13 cellular contexts compared by ENCODE assay signal in the genomic region with DNA sequence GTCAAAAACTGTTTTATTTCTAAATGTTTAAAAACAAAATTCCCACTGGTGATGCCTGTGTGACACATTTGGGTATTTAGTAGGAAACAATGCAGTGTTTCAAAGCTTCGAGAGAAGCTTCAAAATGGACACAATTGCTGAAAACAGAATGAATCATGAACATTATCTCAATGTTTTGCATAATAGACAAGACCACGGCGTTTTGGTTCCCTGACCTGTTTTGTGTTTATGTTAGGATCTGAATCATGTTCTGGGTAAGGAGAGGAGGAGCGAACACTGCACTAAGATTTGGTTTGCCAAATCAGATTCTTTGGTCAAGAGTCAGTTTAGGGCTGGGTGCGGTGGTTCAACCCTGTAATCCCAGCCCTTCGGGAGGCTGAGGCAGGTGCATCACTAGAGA. TPM values are rescaled to one million over a fixed set of nuclear protein-coding genes. Genes with fewer than 3 reads are reported as not detected.
A peak's percentile ranks its signal among the peaks of the same experiment; 100 is the strongest.
DNase-seq lines count a peak whose midpoint lies in the region; ATAC-seq, FAIRE-seq and TF ChIP-seq lines count a peak whose summit lies in the region.
"Had no signal": no experiment of that assay in that cellular context is flagged by ENCODE, and none has a peak within 500 bp of the region (broad histone marks: within the 10 kb centered on the region; RNA-seq: fewer than 3 reads in every experiment).

No MANE protein-coding gene starts in this region.

- dilution Hi-C loops in endothelial cell of umbilical vein (cut with MboI; ENCODE audit: extremely low pct_ligation_motif_present, low sequenced_read_pairs): no loop called here

- POLR2A ChIA-PET in PC-3 (lab: Charles Lee; ENCODE audit: unreplicated experiment): no interaction called here
- POLR2A ChIA-PET in endothelial cell of umbilical vein (lab: Charles Lee): no interaction called here

- DNase-seq in AG08396 (ENCODE audit: low spot score) (peak; percentile 49), PC-3 (peak; percentile 70), endothelial cell of umbilical vein (ENCODE audit: low read depth, low spot score) (peak; percentile 80), midbrain (lab: John Stamatoyannopoulos, UW) (peak; percentile 56), right atrium auricular region (ENCODE audit: low spot score) (no peak), NCI-H345 (lab: John Stamatoyannopoulos, UW) (no peak)
- DNase-seq in stimulated activated CD4-positive, alpha-beta T cell treated with anti-CD3 and anti-CD28 coated beads, Interleukin-4, amount 100 ng/mL, for 24 hours: no peak
- DNase-seq: NCI-H1092, occipital lobe, spleen, WERI-Rb-1 had no signal

- no peaks in the 10 kb centered on the region for H3K27me3 ChIP-seq in PC-3 (ENCODE audit: low read length)
- H3K27me3 ChIP-seq in endothelial cell of umbilical vein (ENCODE audit: control insufficient read depth in 2 of 2, insufficient read depth in 2 of 2, low read length in 2 of 2): no peaks in the 10 kb centered on the region
- H3K27me3 ChIP-seq in right atrium auricular region: no peaks in the 10 kb centered on the region
- H3K27me3 ChIP-seq: spleen had no signal

- H3K4me2 ChIP-seq in PC-3 (ENCODE audit: low read length) (peak overlapping the region; percentile 45), endothelial cell of umbilical vein (ENCODE audit: insufficient read depth, low read length) (peak overlapping the region; percentile 20)

- no peaks in the 10 kb centered on the region for H3K9me1 ChIP-seq in endothelial cell of umbilical vein (replicated peaks; ENCODE audit: control insufficient read depth, extremely low read depth, insufficient read depth, low read length)

- H2AFZ ChIP-seq in PC-3 (ENCODE audit: low read length) (no peak overlapping the region), endothelial cell of umbilical vein (ENCODE audit: low read depth, low read length) (peak overlapping the region; percentile 63)

- peak; percentile 48 for ATAC-seq in PC-3
- ATAC-seq in HG02610 (IDR thresholded peaks at IDR 0.05; ENCODE audit: unreplicated experiment): no peak

- intact Hi-C loops in PC-3 (cut with micrococcal nuclease): no loop called here
- intact Hi-C loops in endothelial cell of umbilical vein (cut with micrococcal nuclease): loop anchor here (5.0 kb wide), 1 partner anchor 42 kb away; a partner anchor contains a TSS

- H3K9me2 ChIP-seq in PC-3 (replicated peaks; ENCODE audit: low read length): no peaks in the 10 kb centered on the region

- H3K9ac ChIP-seq in PC-3 (ENCODE audit: low read length) (no peak overlapping the region), endothelial cell of umbilical vein (replicated peaks; ENCODE audit: extremely low read depth, insufficient read depth, low read length) (peak overlapping the region; percentile 26)

- no TSS peak for BruUV-seq in PC-3 (replicated peaks; lab: Mats Ljungman, UMichigan)
- no TSS peak for BruUV-seq in endothelial cell of umbilical vein (replicated peaks; lab: Mats Ljungman, UMichigan)

- no peak for TF ChIP-seq POLR2A in endothelial cell of umbilical vein (IDR thresholded peaks at IDR 0.05; ENCODE audit: low read depth, low read length)

- H3K36me3 ChIP-seq in PC-3 (ENCODE audit: low read depth, low read length) (no peaks in the 10 kb centered on the region), endothelial cell of umbilical vein (ENCODE audit: control insufficient read depth in 2 of 2, extremely low read depth in 1 of 2, insufficient read depth in 2 of 2, low read length in 2 of 2) (no peaks in the 10 kb centered on the region), right atrium auricular region (peaks cover 18% of the 10 kb centered on the region)

- H3K9me3 ChIP-seq in PC-3 (ENCODE audit: low read length): no peaks in the 10 kb centered on the region
- H3K9me3 ChIP-seq in endothelial cell of umbilical vein (replicated peaks; ENCODE audit: control insufficient read depth, insufficient read depth, low read length): no peaks in the 10 kb centered on the region
- H3K9me3 ChIP-seq in right atrium auricular region: no peaks in the 10 kb centered on the region
- H3K9me3 ChIP-seq: spleen, thoracic aorta had no signal

- H3F3A ChIP-seq in PC-3 (ENCODE audit: low read length, unreplicated experiment): no peaks in the 10 kb centered on the region

- peak; percentile 93 for FAIRE-seq in endothelial cell of umbilical vein (lab: Jason Lieb, UNC)

- no peak overlapping the region for H3K27ac ChIP-seq in PC-3 (ENCODE audit: low read length)
- peak overlapping the region; percentile 65 for H3K27ac ChIP-seq in endothelial cell of umbilical vein (ENCODE audit: insufficient read depth, low read depth, low read length)
- H3K27ac ChIP-seq in right atrium auricular region: no peak overlapping the region
- H3K27ac ChIP-seq: spleen, thoracic aorta, WERI-Rb-1 had no signal

- H3K4me1 ChIP-seq in PC-3 (ENCODE audit: insufficient read depth, low read length): peaks cover 13% of the 10 kb centered on the region; the same call in 1 of the 2 replicates
- H3K4me1 ChIP-seq in endothelial cell of umbilical vein (ENCODE audit: control insufficient read depth, extremely low read depth, insufficient read depth, low read length): peaks cover 18% of the 10 kb centered on the region
- H3K4me1 ChIP-seq in right atrium auricular region: no peaks in the 10 kb centered on the region
- H3K4me1 ChIP-seq: spleen had no signal

- TF ChIP-seq CTCF in PC-3 (conservative IDR thresholded peaks at IDR 0.05; ENCODE audit: low read depth, low read length) (no peak), endothelial cell of umbilical vein (IDR thresholded peaks at IDR 0.05; ENCODE audit: extremely low read depth in 1 of 2, insufficient read depth in 1 of 2, low read depth in 1 of 2, low read length in 2 of 2) (no peak), right atrium auricular region (IDR thresholded peaks at IDR 0.05) (no peak)

- CTCF ChIA-PET in PC-3 (lab: Charles Lee): no interaction called here
- CTCF ChIA-PET in endothelial cell of umbilical vein (lab: Charles Lee): interaction anchor here (1.2 to 1.6 kb wide), 3 partner anchors 11 to 316 kb away, joined by 3 to 4 read pairs (median 3); no protein-coding TSS in a partner anchor

- H3K79me2 ChIP-seq in PC-3 (ENCODE audit: low read length) (no peaks in the 10 kb centered on the region), endothelial cell of umbilical vein (ENCODE audit: control insufficient read depth, insufficient read depth, low read length) (no peaks in the 10 kb centered on the region)

- H3K4me3 ChIP-seq in PC-3 (ENCODE audit: low read length) (no peak overlapping the region), endothelial cell of umbilical vein (replicated peaks in 1 of 3; ENCODE audit: insufficient read depth in 1 of 3, low read depth in 1 of 3, low read length in 3 of 3) (no peak overlapping the region), right atrium auricular region (no peak overlapping the region)
- H3K4me3 ChIP-seq: spleen, thoracic aorta had no signal

- no peaks in the 10 kb centered on the region for H4K20me1 ChIP-seq in PC-3 (ENCODE audit: low read length)
- H4K20me1 ChIP-seq in endothelial cell of umbilical vein (replicated peaks; ENCODE audit: control insufficient read depth, extremely low read depth, insufficient read depth, low read length): no peaks in the 10 kb centered on the region

TF ChIP-seq in endothelial cell of umbilical vein, 7 proteins besides CTCF, POLR2A, EP300 and RAD21:
- peak; percentile 43 for TF ChIP-seq JUN (IDR thresholded peaks at IDR 0.05; ENCODE audit: borderline replicate concordance, insufficient read depth, insufficient read length, low read depth)
- TF ChIP-seq FOS (IDR thresholded peaks at IDR 0.05; ENCODE audit: borderline replicate concordance, insufficient read depth, low read length): peak; percentile 64
- TF ChIP-seq, protein P1, sequence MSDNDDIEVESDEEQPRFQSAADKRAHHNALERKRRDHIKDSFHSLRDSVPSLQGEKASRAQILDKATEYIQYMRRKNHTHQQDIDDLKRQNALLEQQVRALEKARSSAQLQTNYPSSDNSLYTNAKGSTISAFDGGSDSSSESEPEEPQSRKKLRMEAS (IDR thresholded peaks at IDR 0.05; ENCODE audit: insufficient read depth, insufficient read length): no peak
- peak; percentile 27 for TF ChIP-seq GATA2 (IDR thresholded peaks at IDR 0.05; ENCODE audit: insufficient read depth, insufficient read length, low read depth, low read length)
- peak; percentile 14 for TF ChIP-seq POLR2AphosphoS5 (IDR thresholded peaks at IDR 0.05; ENCODE audit: insufficient read depth, low read depth, low read length)

RNA-seq across cellular contexts. Expression of a gene that starts 42.2 kb away (rescaled TPM):
- 11.9 and 12.6 TPM in 2 replicates for total RNA-seq in PC-3 (2014; rRNA removed)
- total RNA-seq in endothelial cell of umbilical vein: 9.1 and 13.7 TPM in 2 replicates
- polyA plus RNA-seq in endothelial cell of umbilical vein: 1.6 and 2.4 TPM in 2 replicates
- 3.4 and 4.0 TPM in 2 replicates for polyA plus RNA-seq in endothelial cell of umbilical vein (2011; cell fraction: cytosol; rRNA removed)
- 15.5 and 18.5 TPM in 2 replicates for polyA plus RNA-seq in endothelial cell of umbilical vein (2011; cell fraction: nucleus; rRNA removed)
- polyA plus RNA-seq in endothelial cell of umbilical vein (2012): 5.8 and 7.7 TPM in 2 replicates
- 5.6 and 6.0 TPM in 2 replicates for polyA minus RNA-seq in endothelial cell of umbilical vein
- 1.6 TPM for polyA minus RNA-seq in endothelial cell of umbilical vein (2011; cell fraction: cytosol; rRNA and poly(A)+ RNA removed)
- 18.9 and 21.0 TPM in 2 replicates for polyA minus RNA-seq in endothelial cell of umbilical vein (2011; cell fraction: nucleus; rRNA and poly(A)+ RNA removed)
- total RNA-seq in right atrium auricular region: 1 to 10 TPM; 5.1 to 5.7 TPM

Comparison
In these comparisons a context has a peak if more than half of its experiments do, and no peak if none do; other contexts are left out.
1. DNase-seq: peak in AG08396 (single experiment), PC-3 (single experiment), endothelial cell of umbilical vein (single experiment) and midbrain (single experiment); none in stimulated activated CD4-positive, alpha-beta T cell treated with anti-CD3 and anti-CD28 coated beads, Interleukin-4, amount 100 ng/mL, for 24 hours (single experiment), right atrium auricular region (single experiment) and NCI-H345 (single experiment).